ENCODE assay signal across 8 cellular contexts in genomic region chr11:96342971-96343711, GRCh38. TPM values are rescaled to one million over a fixed set of nuclear protein-coding genes. Genes with fewer than 3 reads are reported as not detected.
DNase-seq lines count a peak whose midpoint lies in the region; ATAC-seq and TF ChIP-seq lines count a peak whose summit lies in the region.

Gene MAML2 (minus strand): TSS chr11:96343195. CDS start chr11:96341895, 1,300 bp downstream.

- H3K27ac ChIP-seq in esophagus squamous epithelium: peak within 1 kb of the TSS; percentile 72 to 93 (median 85)

- peak; percentile 77 for DNase-seq in DMS153 treated with DMSO at 0.1 percent for 48 hours (lab: John Stamatoyannopoulos, UW; ENCODE audit: unreplicated experiment)
- peak; percentile 91 for DNase-seq in KBM-7
- peak; percentile 90 to 93 for DNase-seq in activated T-cell treated with anti-CD3 and anti-CD28 coated beads, Interleukin-2, amount 50 U/mL, for 48 hours
- peak; percentile 59 for DNase-seq in esophagus squamous epithelium (lab: John Stamatoyannopoulos, UW)
- DNase-seq in myocyte (ENCODE audit: low read depth): peak; percentile 94
- DNase-seq in stimulated activated CD8-positive, alpha-beta memory T cell treated with anti-CD3 and anti-CD28 coated beads, Interleukin-7, amount 100 ng/mL, for 4 hours (ENCODE audit: low read depth in 2 of 2): peak; percentile 89 to 91

- peak; percentile 84 for ATAC-seq in GM21717 (IDR thresholded peaks at IDR 0.05; ENCODE audit: unreplicated experiment)

- peaks cover 27 to 47% (median 30%) of the 10 kb centered on the region in 3 donors for H3K4me1 ChIP-seq in esophagus squamous epithelium

- no peaks in the 10 kb centered on the region for H3K36me3 ChIP-seq in esophagus squamous epithelium

- no peaks in the 10 kb centered on the region for H3K9me3 ChIP-seq in esophagus squamous epithelium

- in situ Hi-C loops in KBM-7 (cut with MboI; ENCODE audit: low pct_unique_long_range_greater_than_20kb, low sequenced_read_pairs): no loop called here

- peak within 1 kb of the TSS; percentile 44 to 91 (median 80) for H3K4me3 ChIP-seq in esophagus squamous epithelium

- TF ChIP-seq POLR2A in esophagus squamous epithelium (IDR thresholded peaks at IDR 0.05): no peak

- 3 to 4% methylated on average over 16 to 30 of the region's 31 CpGs for WGBS in esophagus squamous epithelium, 2 donors

- intact Hi-C loops in esophagus squamous epithelium (cut with DNase I): no loop called here

- TF ChIP-seq CTCF in esophagus squamous epithelium (IDR thresholded peaks at IDR 0.05): peak; percentile 83 to 94 (median 92)

- H3K27me3 ChIP-seq in esophagus squamous epithelium: no peaks in the 10 kb centered on the region

TF ChIP-seq in PFSK-1, 5 proteins besides CTCF, POLR2A, EP300 and RAD21:
- TF ChIP-seq POLR2AphosphoS5 (IDR thresholded peaks at IDR 0.05; ENCODE audit: low read depth, low read length): peak; percentile 58
- peak; percentile 43; the same call in 1 of the 2 replicates for TF ChIP-seq SIN3A (IDR thresholded peaks at IDR 0.05; ENCODE audit: borderline replicate concordance, insufficient read depth, low read length)
- TF ChIP-seq FOXP2 (optimal IDR thresholded peaks at IDR 0.05; ENCODE audit: borderline replicate concordance, extremely low read depth, extremely low read length, insufficient read depth): peak; percentile 73
- 0 out of 2 replicates have a peak, but pooled peaks have one; percentile 5 for TF ChIP-seq TAF1 (IDR thresholded peaks at IDR 0.05; ENCODE audit: borderline replicate concordance, insufficient read depth, low read length)
- no peak for TF ChIP-seq REST (IDR thresholded peaks at IDR 0.05; ENCODE audit: insufficient read depth in 1 of 2, low read depth in 2 of 2, low read length in 2 of 2)

RNA-seq across cellular contexts. Expression of gene MAML2, which starts in this region (rescaled TPM):
- 3.1 TPM for polyA plus RNA-seq in PFSK-1 (2012; ENCODE audit: insufficient read length, low read depth)
- 10 to 100 TPM in 1 of 4 donors, 1 to 10 TPM in 3; 4.7 to 21.7 (median 7.3) TPM for total RNA-seq in esophagus squamous epithelium
- 8.0 and 8.8 TPM in 2 replicates for total RNA-seq in myocyte
- polyA plus RNA-seq in myocyte (2012): 7.1 TPM

Comparison
In these comparisons a context has a peak if more than half of its experiments do, and no peak if none do; other contexts are left out.
1. Peak in every context shown above with its lines: DNase-seq, ATAC-seq, H3K4me3 ChIP-seq and H3K27ac ChIP-seq.